Comparison of ENCODE assay signal across 8 cellular contexts in the genomic region with DNA sequence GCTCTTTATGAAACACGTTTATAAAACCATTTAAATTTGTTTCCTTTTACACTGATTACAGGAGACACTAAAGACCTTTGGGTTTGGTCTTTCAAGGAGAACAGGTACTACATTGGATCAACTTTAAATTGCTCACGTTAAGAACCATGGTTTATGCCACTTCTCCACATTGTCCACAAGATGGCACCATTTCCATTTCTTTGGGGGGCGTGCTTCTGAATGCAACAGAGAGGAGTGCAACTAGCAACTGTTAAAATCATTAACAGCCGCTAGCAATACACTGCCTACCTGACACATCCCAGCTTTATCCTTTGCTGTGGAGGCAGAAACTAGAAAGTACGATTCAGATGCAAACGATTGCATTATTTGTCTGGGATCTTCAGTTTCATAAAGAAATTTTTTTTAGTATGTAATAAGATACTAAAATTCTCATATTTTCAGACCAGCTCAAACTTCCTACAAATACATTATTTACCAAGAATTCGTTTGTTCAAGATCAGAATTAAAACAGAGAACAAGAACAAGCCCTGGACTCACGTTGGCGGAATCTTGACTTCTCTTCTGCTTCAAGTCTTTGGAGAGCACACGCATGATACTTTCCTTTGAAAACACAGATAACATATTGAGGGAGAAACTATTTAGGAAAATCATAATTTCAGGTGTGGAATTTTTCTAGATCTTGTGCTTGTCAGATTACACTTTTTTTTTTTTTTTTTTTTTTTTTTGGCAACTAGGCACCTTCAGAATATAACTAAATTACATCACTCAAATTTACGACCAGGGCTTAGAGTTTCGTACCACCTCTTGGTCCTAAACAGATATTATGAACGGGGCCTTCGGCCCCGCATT. TPM values are rescaled to one million over a fixed set of nuclear protein-coding genes. Genes with fewer than 3 reads are reported as not detected.
A peak's percentile ranks its signal among the peaks of the same experiment; 100 is the strongest.
DNase-seq lines count a peak whose midpoint lies in the region; ATAC-seq lines count a peak whose summit lies in the region.

No MANE protein-coding gene starts in this region.

- peaks cover 0 to 1% (median 0%) of the 10 kb centered on the region in 3 donors for H3K36me3 Mint-ChIP-seq in CD8-positive, alpha-beta memory T cell

- H3K4me3 ChIP-seq in CD8-positive, alpha-beta memory T cell (ENCODE audit: low read length) = peak overlapping the region; percentile 64

- no peaks in the 10 kb centered on the region for H3K36me3 ChIP-seq in CD8-positive, alpha-beta memory T cell (ENCODE audit: insufficient read depth, low read length)

- ATAC-seq in GM19438 (IDR thresholded peaks at IDR 0.05; ENCODE audit: low read depth, unreplicated experiment) (peak; percentile 50), HG03558 (IDR thresholded peaks at IDR 0.05; ENCODE audit: extremely low read depth, unreplicated experiment) (peak; percentile 37)

- peak overlapping the region; percentile 47 for H3K27ac ChIP-seq in CD8-positive, alpha-beta memory T cell (ENCODE audit: low read depth, low read length)

- H3K9me3 ChIP-seq in CD8-positive, alpha-beta memory T cell (ENCODE audit: low read length) = no peaks in the 10 kb centered on the region

- peaks cover 56 to 81% of the 10 kb centered on the region in 2 donors for H3K27me3 Mint-ChIP-seq in CD8-positive, alpha-beta memory T cell

- peaks cover 27 to 40% (median 37%) of the 10 kb centered on the region in 3 donors for H3K4me1 Mint-ChIP-seq in CD8-positive, alpha-beta memory T cell

- H3K4me1 ChIP-seq in CD8-positive, alpha-beta memory T cell (ENCODE audit: insufficient read depth, low read length) = peaks cover 34% of the 10 kb centered on the region

- peaks cover 0 to 5% (median 0%) of the 10 kb centered on the region in 5 donors for H3K9me3 Mint-ChIP-seq in CD8-positive, alpha-beta memory T cell

- CTCF ChIA-PET in CD8-positive, alpha-beta memory T cell (lab: Charles Lee) = interaction anchor here (0.6 to 1.8 kb wide), 10 partner anchors 9 to 520 kb away, joined by 3 to 6 read pairs (median 3); a partner anchor contains a TSS

- H3K27ac Mint-ChIP-seq in CD8-positive, alpha-beta memory T cell = peak overlapping the region in 6 of 8 donors; percentile 25 to 93 (median 68)

- H3K4me3 Mint-ChIP-seq in CD8-positive, alpha-beta memory T cell = peak overlapping the region; percentile 80 to 94 (median 87)

- DNase-seq in CD8-positive, alpha-beta memory T cell = peak; percentile 20 to 76 (median 70)
- peak; percentile 66 for DNase-seq in NCI-H526 treated with DMSO at 0.1 percent for 48 hours (lab: John Stamatoyannopoulos, UW)
- peak; percentile 45 for DNase-seq in activated CD4-positive, alpha-beta T cell treated with anti-CD3 and anti-CD28 coated beads, Interleukin-2, amount 50 U/mL, for 1 hour
- peak; percentile 59 for DNase-seq in ecto neural progenitor cell (ENCODE audit: low spot score)
- DNase-seq in medulla oblongata (ENCODE audit: extremely low spot score) = peak; percentile 96
- peak; percentile 29 to 33 for DNase-seq in stimulated activated CD8-positive, alpha-beta memory T cell treated with anti-CD3 and anti-CD28 coated beads, Interleukin-2, amount 100 ng/mL, for 1 hour (ENCODE audit: low read depth in 2 of 2)

- POLR2A ChIA-PET in CD8-positive, alpha-beta memory T cell (lab: Charles Lee) = no interaction called here

- H3K27me3 ChIP-seq in CD8-positive, alpha-beta memory T cell (ENCODE audit: insufficient read depth, low read length, poor library complexity, severe bottlenecking) = peaks cover 50% of the 10 kb centered on the region

RNA-seq across cellular contexts. Expression of a gene that starts 0.7 kb away (rescaled TPM):
- under 1 TPM in 1 of 2 experiments, not detected in 1; 0.16 TPM for total RNA-seq in CD8-positive, alpha-beta memory T cell
- polyA plus RNA-seq in CD8-positive, alpha-beta memory T cell = not detected

RNA-seq across cellular contexts. Expression of a gene that starts 12.3 kb away (rescaled TPM):
- not detected for total RNA-seq in CD8-positive, alpha-beta memory T cell
- not detected for polyA plus RNA-seq in CD8-positive, alpha-beta memory T cell

RNA-seq across cellular contexts. Expression of a gene that starts 54.8 kb away (rescaled TPM):
- not detected for total RNA-seq in CD8-positive, alpha-beta memory T cell
- polyA plus RNA-seq in CD8-positive, alpha-beta memory T cell = not detected

Comparison
In these comparisons a context has a peak if more than half of its experiments do, and no peak if none do; other contexts are left out.
1. Peak in every context shown above with its lines: DNase-seq, ATAC-seq, H3K4me3 ChIP-seq and H3K27ac ChIP-seq.
2. DNase-seq: peak in every context shown above with its lines; median percentile 96 in medulla oblongata; 70 in CD8-positive, alpha-beta memory T cell; 66 in NCI-H526 treated with DMSO at 0.1 percent for 48 hours; 59 in ecto neural progenitor cell; 45 in activated CD4-positive, alpha-beta T cell treated with anti-CD3 and anti-CD28 coated beads, Interleukin-2, amount 50 U/mL, for 1 hour; 31 in stimulated activated CD8-positive, alpha-beta memory T cell treated with anti-CD3 and anti-CD28 coated beads, Interleukin-2, amount 100 ng/mL, for 1 hour.